ENCODE assay signal across 29 cellular contexts in the genomic region with DNA sequence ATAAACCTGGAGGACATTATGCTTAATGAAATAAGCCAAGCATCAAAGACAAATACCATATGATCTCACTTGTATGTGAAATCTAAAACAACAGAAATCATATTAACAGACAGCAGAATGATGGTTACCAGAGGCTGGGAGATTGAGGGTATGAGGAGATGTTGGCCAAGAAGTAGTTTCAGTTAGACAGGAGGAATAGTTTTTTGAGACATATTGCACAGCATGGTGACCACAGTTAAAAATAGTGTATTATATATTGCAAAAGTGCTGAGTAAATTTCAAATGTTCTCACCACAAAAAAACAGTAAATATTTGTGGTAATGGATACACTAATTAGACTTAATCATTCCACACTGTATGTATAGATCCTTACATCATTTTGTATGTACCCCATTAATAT. TPM values are rescaled to one million over a fixed set of nuclear protein-coding genes. Genes with fewer than 3 reads are reported as not detected.
"Had no signal": no experiment of that assay in that cellular context is flagged by ENCODE, and none has a peak within 500 bp of the region (broad histone marks: within the 10 kb centered on the region; RNA-seq: fewer than 3 reads in every experiment).

No MANE protein-coding gene starts in this region.

- H3K9me3 ChIP-seq: gastrocnemius medialis, left lung, lower lobe of right lung, stomach, suprapubic skin, tibial artery, upper lobe of right lung had no signal

- H3K27me3 ChIP-seq: gastrocnemius medialis, left lung, neural progenitor cell, stomach, suprapubic skin, tibial artery, upper lobe of right lung had no signal

- H3K4me2 ChIP-seq: neural progenitor cell had no signal

- H2AFZ ChIP-seq: neural progenitor cell had no signal

- H3K27ac ChIP-seq: gastrocnemius medialis, left lung, lower lobe of right lung, neural progenitor cell, stomach, suprapubic skin, tibial artery, upper lobe of right lung had no signal

- H3K4me3 ChIP-seq: gastrocnemius medialis, left lung, lower lobe of right lung, neural progenitor cell, stomach, suprapubic skin, tibial artery, upper lobe of right lung had no signal

- H3K4me1 ChIP-seq: left lung, lower lobe of right lung, stomach, suprapubic skin, upper lobe of right lung had no signal

- H3K36me3 ChIP-seq: gastrocnemius medialis, left lung, lower lobe of right lung, neural progenitor cell, stomach, suprapubic skin, tibial artery, upper lobe of right lung had no signal

- DNase-seq: activated CD4-positive, alpha-beta T cell treated with anti-CD3 and anti-CD28 coated beads, Interleukin-2, amount 50 U/mL, for 1 hour; activated CD8-positive, alpha-beta T cell treated with anti-CD3 and anti-CD28 coated beads for 36 hours; activated gamma-delta T cell treated with Interleukin-2 at 50 U/mL for 16 hours; activated naive CD4-positive, alpha-beta T cell treated with anti-CD3 and anti-CD28 coated beads, Interleukin-2, amount 50 U/mL, for 16 hours; activated T-cell treated with anti-CD3 and anti-CD28 coated beads, Interleukin-2, amount 50 U/mL, for 4 hours; amygdala; caudate nucleus; cortex of kidney; effector memory CD8-positive, alpha-beta T cell; erythroblast; gastrocnemius medialis; glutamatergic neuron; left lung; lower lobe of right lung; mesenchymal stem cell; naive thymus-derived CD8-positive, alpha-beta T cell; posterior cingulate gyrus; right cardiac atrium; stimulated activated CD4-positive, alpha-beta T cell treated with anti-CD3 and anti-CD28 coated beads, Interleukin-15, amount 100 ng/mL, for 24 hours; stimulated activated CD4-positive, alpha-beta T cell treated with anti-CD3 and anti-CD28 coated beads, Interleukin-2, amount 100 ng/mL, for 24 hours; stimulated activated naive B cell treated with anti-CD40 and anti-IgM and Interleukin-4, amounts not matched to agents 10 μg/mL and 1 μg/mL and 100 μg/mL, for 72 hours; stomach; tibial artery; upper lobe of right lung had no signal

RNA-seq across cellular contexts. Expression of gene GABRR1, which starts 1.8 kb away (rescaled TPM):
- total RNA-seq: activated CD8-positive, alpha-beta T cell treated with anti-CD3 and anti-CD28 coated beads for 36 hours; activated T-cell treated with anti-CD3 and anti-CD28 coated beads, Interleukin-2, amount 50 U/mL, for 4 hours; activated T-helper 17 cell treated with anti-CD3 and anti-CD28 coated beads, Interleukin-2, amount 50 U/mL, for 72 hours; chondrocyte; left lung; lower lobe of right lung; naive thymus-derived CD8-positive, alpha-beta T cell; omental fat pad; right cardiac atrium; upper lobe of right lung had no signal
